1 cellular context compared by ENCODE assay signal in genomic region chr4:146192060-146192459, GRCh38.
TF ChIP-seq lines count a peak whose summit lies in the region.

No MANE protein-coding gene starts in this region.

TF ChIP-seq in GM23338, 12 proteins besides CTCF, POLR2A, EP300 and RAD21:
- TF ChIP-seq, protein P1, sequence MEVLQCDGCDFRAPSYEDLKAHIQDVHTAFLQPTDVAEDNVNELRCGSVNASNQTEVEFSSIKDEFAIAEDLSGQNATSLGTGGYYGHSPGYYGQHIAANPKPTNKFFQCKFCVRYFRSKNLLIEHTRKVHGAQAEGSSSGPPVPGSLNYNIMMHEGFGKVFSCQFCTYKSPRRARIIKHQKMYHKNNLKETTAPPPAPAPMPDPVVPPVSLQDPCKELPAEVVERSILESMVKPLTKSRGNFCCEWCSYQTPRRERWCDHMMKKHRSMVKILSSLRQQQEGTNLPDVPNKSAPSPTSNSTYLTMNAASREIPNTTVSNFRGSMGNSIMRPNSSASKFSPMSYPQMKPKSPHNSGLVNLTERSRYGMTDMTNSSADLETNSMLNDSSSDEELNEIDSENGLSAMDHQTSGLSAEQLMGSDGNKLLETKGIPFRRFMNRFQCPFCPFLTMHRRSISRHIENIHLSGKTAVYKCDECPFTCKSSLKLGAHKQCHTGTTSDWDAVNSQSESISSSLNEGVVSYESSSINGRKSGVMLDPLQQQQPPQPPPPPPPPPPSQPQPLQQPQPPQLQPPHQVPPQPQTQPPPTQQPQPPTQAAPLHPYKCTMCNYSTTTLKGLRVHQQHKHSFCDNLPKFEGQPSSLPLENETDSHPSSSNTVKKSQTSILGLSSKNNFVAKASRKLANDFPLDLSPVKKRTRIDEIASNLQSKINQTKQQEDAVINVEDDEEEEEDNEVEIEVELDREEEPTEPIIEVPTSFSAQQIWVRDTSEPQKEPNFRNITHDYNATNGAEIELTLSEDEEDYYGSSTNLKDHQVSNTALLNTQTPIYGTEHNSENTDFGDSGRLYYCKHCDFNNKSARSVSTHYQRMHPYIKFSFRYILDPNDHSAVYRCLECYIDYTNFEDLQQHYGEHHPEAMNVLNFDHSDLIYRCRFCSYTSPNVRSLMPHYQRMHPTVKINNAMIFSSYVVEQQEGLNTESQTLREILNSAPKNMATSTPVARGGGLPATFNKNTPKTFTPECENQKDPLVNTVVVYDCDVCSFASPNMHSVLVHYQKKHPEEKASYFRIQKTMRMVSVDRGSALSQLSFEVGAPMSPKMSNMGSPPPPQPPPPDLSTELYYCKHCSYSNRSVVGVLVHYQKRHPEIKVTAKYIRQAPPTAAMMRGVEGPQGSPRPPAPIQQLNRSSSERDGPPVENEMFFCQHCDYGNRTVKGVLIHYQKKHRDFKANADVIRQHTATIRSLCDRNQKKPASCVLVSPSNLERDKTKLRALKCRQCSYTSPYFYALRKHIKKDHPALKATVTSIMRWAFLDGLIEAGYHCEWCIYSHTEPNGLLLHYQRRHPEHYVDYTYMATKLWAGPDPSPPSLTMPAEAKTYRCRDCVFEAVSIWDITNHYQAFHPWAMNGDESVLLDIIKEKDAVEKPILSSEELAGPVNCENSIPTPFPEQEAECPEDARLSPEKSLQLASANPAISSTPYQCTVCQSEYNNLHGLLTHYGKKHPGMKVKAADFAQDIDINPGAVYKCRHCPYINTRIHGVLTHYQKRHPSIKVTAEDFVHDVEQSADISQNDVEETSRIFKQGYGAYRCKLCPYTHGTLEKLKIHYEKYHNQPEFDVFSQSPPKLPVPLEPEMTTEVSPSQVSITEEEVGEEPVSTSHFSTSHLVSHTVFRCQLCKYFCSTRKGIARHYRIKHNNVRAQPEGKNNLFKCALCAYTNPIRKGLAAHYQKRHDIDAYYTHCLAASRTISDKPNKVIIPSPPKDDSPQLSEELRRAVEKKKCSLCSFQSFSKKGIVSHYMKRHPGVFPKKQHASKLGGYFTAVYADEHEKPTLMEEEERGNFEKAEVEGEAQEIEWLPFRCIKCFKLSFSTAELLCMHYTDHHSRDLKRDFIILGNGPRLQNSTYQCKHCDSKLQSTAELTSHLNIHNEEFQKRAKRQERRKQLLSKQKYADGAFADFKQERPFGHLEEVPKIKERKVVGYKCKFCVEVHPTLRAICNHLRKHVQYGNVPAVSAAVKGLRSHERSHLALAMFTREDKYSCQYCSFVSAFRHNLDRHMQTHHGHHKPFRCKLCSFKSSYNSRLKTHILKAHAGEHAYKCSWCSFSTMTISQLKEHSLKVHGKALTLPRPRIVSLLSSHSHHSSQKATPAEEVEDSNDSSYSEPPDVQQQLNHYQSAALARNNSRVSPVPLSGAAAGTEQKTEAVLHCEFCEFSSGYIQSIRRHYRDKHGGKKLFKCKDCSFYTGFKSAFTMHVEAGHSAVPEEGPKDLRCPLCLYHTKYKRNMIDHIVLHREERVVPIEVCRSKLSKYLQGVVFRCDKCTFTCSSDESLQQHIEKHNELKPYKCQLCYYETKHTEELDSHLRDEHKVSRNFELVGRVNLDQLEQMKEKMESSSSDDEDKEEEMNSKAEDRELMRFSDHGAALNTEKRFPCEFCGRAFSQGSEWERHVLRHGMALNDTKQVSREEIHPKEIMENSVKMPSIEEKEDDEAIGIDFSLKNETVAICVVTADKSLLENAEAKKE (CRISPR knock-in tag; IDR thresholded peaks at IDR 0.05): no peak
- TF ChIP-seq, protein P2, sequence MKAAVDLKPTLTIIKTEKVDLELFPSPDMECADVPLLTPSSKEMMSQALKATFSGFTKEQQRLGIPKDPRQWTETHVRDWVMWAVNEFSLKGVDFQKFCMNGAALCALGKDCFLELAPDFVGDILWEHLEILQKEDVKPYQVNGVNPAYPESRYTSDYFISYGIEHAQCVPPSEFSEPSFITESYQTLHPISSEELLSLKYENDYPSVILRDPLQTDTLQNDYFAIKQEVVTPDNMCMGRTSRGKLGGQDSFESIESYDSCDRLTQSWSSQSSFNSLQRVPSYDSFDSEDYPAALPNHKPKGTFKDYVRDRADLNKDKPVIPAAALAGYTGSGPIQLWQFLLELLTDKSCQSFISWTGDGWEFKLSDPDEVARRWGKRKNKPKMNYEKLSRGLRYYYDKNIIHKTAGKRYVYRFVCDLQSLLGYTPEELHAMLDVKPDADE (IDR thresholded peaks at IDR 0.05): no peak
- TF ChIP-seq CREB1 (CRISPR knock-in tag; IDR thresholded peaks at IDR 0.05; ENCODE audit: low read depth): no peak
- no peak for TF ChIP-seq POLR2AphosphoS5 (IDR thresholded peaks at IDR 0.05; ENCODE audit: low read depth)
- TF ChIP-seq NANOG (IDR thresholded peaks at IDR 0.05; ENCODE audit: borderline replicate concordance): no peak
- no peak for TF ChIP-seq ZNF114 (CRISPR knock-in tag; IDR thresholded peaks at IDR 0.05)
